ENCODE assay signal across 22 cellular contexts in genomic region chr14:51630987-51631386, GRCh38.
"Had no signal": no experiment of that assay in that cellular context is flagged by ENCODE, and none has a peak within 500 bp of the region (broad histone marks: within the 10 kb centered on the region; RNA-seq: fewer than 3 reads in every experiment).

No MANE protein-coding gene starts in this region.

- H3K4me1 Mint-ChIP-seq: brain, nephron had no signal

- H3K9me3 Mint-ChIP-seq: endodermal cell, nephron had no signal

- H3K4me1 ChIP-seq: lower lobe of right lung, parathyroid adenoma, tibial nerve, uterus had no signal

- H3K36me3 ChIP-seq: lower lobe of right lung, right lobe of liver, tibial nerve, uterus had no signal

- H3K9me3 ChIP-seq: lower lobe of right lung, right lobe of liver, tibial nerve, uterus had no signal

- H3K27ac ChIP-seq: epithelial cell of prostate, lower lobe of right lung, parathyroid adenoma, right lobe of liver, tibial nerve, uterus, VCaP had no signal

- H3K36me3 Mint-ChIP-seq: activated naive CD8-positive, alpha-beta T cell treated with anti-CD3 and anti-CD28 coated beads, Interleukin-2, amount 10 ng/mL, durations not matched to agents 7 days and 5 days; brain had no signal

- H3K79me2 ChIP-seq: parathyroid adenoma had no signal

- ATAC-seq: lower lobe of right lung, right lobe of liver had no signal

- H3K27ac Mint-ChIP-seq: activated naive CD8-positive, alpha-beta T cell treated with anti-CD3 and anti-CD28 coated beads, Interleukin-2, amount 10 ng/mL, durations not matched to agents 7 days and 5 days; brain; endodermal cell; nephron had no signal

- DNase-seq: activated CD4-positive, alpha-beta T cell treated with anti-CD3 and anti-CD28 coated beads for 1 hour; activated effector memory CD4-positive, alpha-beta T cell treated with anti-CD3 and anti-CD28 coated beads, Interleukin-2, amount 50 U/mL, for 16 hours; activated naive CD8-positive, alpha-beta T cell treated with anti-CD3 and anti-CD28 coated beads, Interleukin-2, amount 10 ng/mL, durations not matched to agents 7 days and 5 days; caudate nucleus; endodermal cell; foreskin melanocyte; glutamatergic neuron; hypothalamus; lower lobe of right lung; right lobe of liver; stimulated activated naive CD4-positive, alpha-beta T cell; substantia nigra; SW 1271; T-helper 2 cell; uterus had no signal

- H3K9ac ChIP-seq: parathyroid adenoma had no signal

- H3K4me3 Mint-ChIP-seq: activated naive CD8-positive, alpha-beta T cell treated with anti-CD3 and anti-CD28 coated beads, Interleukin-2, amount 10 ng/mL, durations not matched to agents 7 days and 5 days; brain; endodermal cell; nephron had no signal

- H3K27me3 ChIP-seq: right lobe of liver, tibial nerve, uterus had no signal

- H2AFZ ChIP-seq: parathyroid adenoma had no signal

- H3K4me3 ChIP-seq: lower lobe of right lung, right lobe of liver, tibial nerve, uterus had no signal

- FAIRE-seq: keratinocyte had no signal
